Comparison of ENCODE assay signal across 24 cellular contexts in the genomic region with DNA sequence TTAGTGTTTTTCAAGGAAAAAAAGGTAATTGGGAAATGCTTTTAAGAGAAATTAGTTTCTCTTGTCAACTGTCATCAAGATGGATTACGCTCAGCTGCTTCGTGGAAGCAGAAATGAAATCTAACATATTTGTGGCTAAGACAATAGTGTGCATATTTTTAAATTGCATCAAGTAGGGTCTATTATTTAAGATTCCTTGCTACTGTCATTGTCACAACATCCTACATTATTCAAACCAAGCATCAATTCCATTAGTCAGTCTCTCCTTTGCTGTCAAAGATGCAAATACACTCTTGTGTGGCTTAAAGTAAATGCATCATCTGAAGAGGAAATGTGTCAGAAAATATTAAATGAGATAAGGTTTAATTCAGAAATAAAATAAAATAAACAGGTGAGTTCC.
"Had no signal": no experiment of that assay in that cellular context is flagged by ENCODE, and none has a peak within 500 bp of the region (broad histone marks: within the 10 kb centered on the region; RNA-seq: fewer than 3 reads in every experiment).

No MANE protein-coding gene starts in this region.

- H3K4me3 ChIP-seq: stomach, suprapubic skin, testis, thoracic aorta, thyroid gland, tibial artery, tibial nerve, transverse colon, upper lobe of left lung, upper lobe of right lung, uterus, vagina had no signal

- DNase-seq: stimulated activated CD4-positive, alpha-beta T cell treated with anti-CD3 and anti-CD28 coated beads, Interleukin-2, amount 100 ng/mL, for 48 hours; stimulated activated CD4-positive, alpha-beta T cell treated with anti-CD3 and anti-CD28 coated beads, Interleukin-4, amount 100 ng/mL, for 1 hour; stimulated activated CD4-positive, alpha-beta T cell treated with anti-CD3 and anti-CD28 coated beads, Interleukin-4, amount 100 ng/mL, for 24 hours; stimulated activated CD4-positive, alpha-beta T cell treated with anti-CD3 and anti-CD28 coated beads, Interleukin-4, amount 100 ng/mL, for 4 hours; stimulated activated CD8-positive, alpha-beta memory T cell treated with anti-CD3 and anti-CD28 coated beads, Interleukin-4, amount 100 ng/mL, for 48 hours; stimulated activated naive B cell treated with anti-CD40 and anti-IgM and Interleukin-4, amounts not matched to agents 10 μg/mL and 1 μg/mL and 100 μg/mL, for 72 hours; stimulated activated naive CD4-positive, alpha-beta T cell; stimulated activated naive CD4-positive, alpha-beta T cell treated with Interleukin-2 at 50 U/mL for 16 hours; stimulated activated naive CD8-positive, alpha-beta T cell treated with anti-CD3 and anti-CD28 coated beads, Interleukin-15, amount 100 ng/mL, for 72 hours; stimulated activated naive CD8-positive, alpha-beta T cell treated with anti-CD3 and anti-CD28 coated beads, Interleukin-15, Interleukin-2, amounts not matched to agents 100 U/mL and 50 U/mL, for 24 hours; stomach; substantia nigra; testis; thyroid gland; tibial artery; transverse colon; trophoblast cell; upper lobe of left lung; upper lobe of right lung; uterus had no signal

- H3K27ac ChIP-seq: stomach, suprapubic skin, testis, thoracic aorta, thyroid gland, tibial artery, tibial nerve, transverse colon, upper lobe of left lung, upper lobe of right lung, uterus, vagina had no signal

- H3K36me3 ChIP-seq: stomach, suprapubic skin, thoracic aorta, thyroid gland, tibial artery, tibial nerve, transverse colon, upper lobe of left lung, upper lobe of right lung, uterus, vagina had no signal

- H3K9me3 ChIP-seq: suprapubic skin, testis, thoracic aorta, thyroid gland, tibial artery, transverse colon, upper lobe of left lung, upper lobe of right lung, uterus, vagina had no signal

- H3K27me3 ChIP-seq: stomach, suprapubic skin, testis, thyroid gland, tibial artery, tibial nerve, transverse colon, upper lobe of left lung, upper lobe of right lung, uterus, vagina had no signal
